In the genomic region with DNA sequence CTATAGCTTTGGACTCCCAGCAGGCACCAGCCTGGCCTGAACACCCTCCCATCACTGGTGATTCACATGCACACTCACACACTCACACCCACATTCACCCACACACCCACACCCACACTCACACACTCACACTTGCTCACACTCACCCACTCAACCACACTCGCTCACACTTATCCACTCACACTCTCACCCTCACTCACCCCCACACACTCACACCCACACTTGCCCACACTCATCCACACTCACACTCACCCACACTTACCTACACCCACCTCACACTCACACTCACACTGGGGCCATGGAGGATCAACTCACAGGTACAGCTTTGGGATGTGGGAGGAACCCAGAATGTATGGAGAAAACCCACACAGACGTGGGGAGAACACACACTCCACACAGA, we compare ENCODE assay signal across 27 cellular contexts.
"Had no signal": no experiment of that assay in that cellular context is flagged by ENCODE, and none has a peak within 500 bp of the region (broad histone marks: within the 10 kb centered on the region; RNA-seq: fewer than 3 reads in every experiment).

No MANE protein-coding gene starts in this region.

- H3K27me3 ChIP-seq: left lung, ovary, right atrium auricular region, right lobe of liver, stomach, testis, thyroid gland, transverse colon, upper lobe of left lung, uterus had no signal

- H3K27ac ChIP-seq: left lung, lower lobe of right lung, ovary, right atrium auricular region, right lobe of liver, skin epidermis, stomach, testis, thyroid gland, transverse colon, upper lobe of left lung, uterus had no signal

- ATAC-seq: left colon; left lung; mucosa of descending colon; naive thymus-derived CD4-positive, alpha-beta T cell; right lobe of liver; stimulated activated naive B cell treated with anti-CD40 and anti-IgM and Interleukin-4, amounts not matched to agents 10 μg/mL and 1 μg/mL and 100 μg/mL, for 72 hours; stimulated activated naive CD8-positive, alpha-beta T cell treated with anti-CD3 and anti-CD28 coated beads, Interleukin-15, Interleukin-2, amounts not matched to agents 100 U/mL and 50 U/mL, for 24 hours had no signal

- DNase-seq: hypothalamus; immature natural killer cell; kidney; left colon; left lung; lower lobe of right lung; mammary epithelial cell; midbrain; mucosa of descending colon; naive thymus-derived CD4-positive, alpha-beta T cell; ovary; right lobe of liver; stimulated activated CD4-positive, alpha-beta T cell treated with anti-CD3 and anti-CD28 coated beads, Interleukin-12 subunit alpha, Interleukin-12 subunit beta, amount 100 ng/mL, for 4 hours; stimulated activated CD4-positive, alpha-beta T cell treated with anti-CD3 and anti-CD28 coated beads, Interleukin-15, amount 100 ng/mL, for 24 hours; stimulated activated CD4-positive, alpha-beta T cell treated with anti-CD3 and anti-CD28 coated beads, Interleukin-2, amount 100 ng/mL, for 24 hours; stimulated activated CD4-positive, alpha-beta T cell treated with anti-CD3 and anti-CD28 coated beads, Interleukin-4, amount 100 ng/mL, for 1 hour; stimulated activated naive B cell treated with anti-CD40 and anti-IgM and Interleukin-4, amounts not matched to agents 10 μg/mL and 1 μg/mL and 100 μg/mL, for 72 hours; stimulated activated naive CD8-positive, alpha-beta T cell treated with anti-CD3 and anti-CD28 coated beads, Interleukin-15, Interleukin-2, amounts not matched to agents 100 U/mL and 50 U/mL, for 24 hours; stomach; testis; thyroid gland; transverse colon; upper lobe of left lung; uterus had no signal

- H3K9me3 ChIP-seq: lower lobe of right lung, mucosa of descending colon, ovary, right atrium auricular region, right lobe of liver, stomach, testis, thyroid gland, transverse colon, upper lobe of left lung, uterus had no signal

- FAIRE-seq: islet of Langerhans, kidney had no signal

- H3K4me1 ChIP-seq: left lung, lower lobe of right lung, right atrium auricular region, right lobe of liver, stomach, testis, thyroid gland, transverse colon, upper lobe of left lung, uterus had no signal

- H3K36me3 ChIP-seq: left lung, lower lobe of right lung, ovary, right atrium auricular region, right lobe of liver, stomach, thyroid gland, transverse colon, upper lobe of left lung, uterus had no signal

- H3K4me3 ChIP-seq: left lung, lower lobe of right lung, mucosa of descending colon, ovary, right atrium auricular region, right lobe of liver, skin epidermis, stomach, thyroid gland, transverse colon, upper lobe of left lung, uterus had no signal
